8 cellular contexts compared by ENCODE assay signal in genomic region chr7:50578065-50578464, GRCh38. TPM values are rescaled to one million over a fixed set of nuclear protein-coding genes. Genes with fewer than 3 reads are reported as not detected.
"Had no signal": no experiment of that assay in that cellular context is flagged by ENCODE, and none has a peak within 500 bp of the region (broad histone marks: within the 10 kb centered on the region; RNA-seq: fewer than 3 reads in every experiment).

No MANE protein-coding gene starts in this region.

RNA-seq across cellular contexts. Expression of gene DDC, which starts 12.9 kb away (rescaled TPM):
- total RNA-seq: activated B cell treated with CpG ODN at 0.5 μM for 24 hours; activated CD4-positive, alpha-beta memory T cell treated with anti-CD3 and anti-CD28 coated beads for 36 hours; activated T-cell treated with anti-CD3 and anti-CD28 coated beads, Interleukin-2, amount 50 U/mL, for 72 hours; activated T-helper 1 cell treated with anti-CD3 and anti-CD28 coated beads, Interleukin-12 subunit alpha, Interleukin-12 subunit beta, Interleukin-2, Interleukin-4 antibody, amounts not matched to agents 30 ng/mL and 10 ng/mL and 1 ng/mL, durations not matched to agents 14 hours and 24 hours and 36 hours; activated T-helper 17 cell treated with anti-CD3 and anti-CD28 coated beads, Interleukin-2, amount 50 U/mL, for 72 hours; aorta; astrocyte; cardiac septum had no signal
